In genomic region chr7:16753102-16753931, GRCh38 we compare ENCODE assay signal across 8 cellular contexts. TPM values are rescaled to one million over a fixed set of nuclear protein-coding genes. Genes with fewer than 3 reads are reported as not detected.
DNase-seq lines count a peak whose midpoint lies in the region; ATAC-seq and TF ChIP-seq lines count a peak whose summit lies in the region.

Gene TSPAN13, plus strand, starts transcription at chr7:16753755. Its CDS starts 213 bp downstream, at chr7:16753968.

- peak within 1 kb of the TSS; percentile 72 to 91 for H3K4me3 Mint-ChIP-seq in H9

- WGBS in H9 (ENCODE audit: extremely low coverage, insufficient read length, low lambda C conversion rate), result no CpG with 5 or more reads among the region's 48 CpGs
- WGBS in SK-N-SH (ENCODE audit: low lambda C conversion rate), result 8% methylated on average over 32 of the region's 48 CpGs
- WGBS in heart left ventricle, 4 donors, result 4 to 12% (median 5%) methylated on average over 16 to 48 of the region's 48 CpGs
- 3 to 5% (median 4%) methylated on average over 29 to 48 of the region's 48 CpGs for WGBS in ovary, 3 donors
- WGBS in tibial nerve, 2 donors, result 5 to 9% methylated on average over 20 to 37 of the region's 48 CpGs

- no peak within 1 kb of the TSS; a peak in 3 of 7 replicates for H3K27ac Mint-ChIP-seq in H9

- H2BK15ac ChIP-seq in H9 (ENCODE audit: low read depth, low read length), result no peak within 1 kb of the TSS

- no peak within 1 kb of the TSS for H3K56ac ChIP-seq in H9 (ENCODE audit: insufficient read length, low read depth, low read length)

- H3K4me1 ChIP-seq in H9 (ENCODE audit: insufficient read depth, low read length) (no peaks in the 10 kb centered on the region), SK-N-SH (ENCODE audit: control insufficient read depth in 1 of 2, insufficient read depth in 2 of 2, low read depth in 1 of 2, low read length in 1 of 2) (peaks cover 0 to 14% of the 10 kb centered on the region in 2 experiments; a peak in 2 of 4 replicates), heart left ventricle (peaks cover 0 to 21% (median 5%) of the 10 kb centered on the region in 12 donors), ovary (ENCODE audit: insufficient read depth) (peaks cover 4% of the 10 kb centered on the region), tibial nerve (peaks cover 0 to 21% (median 4%) of the 10 kb centered on the region in 4 donors)

- no peaks in the 10 kb centered on the region for H3K9me2 ChIP-seq in SK-N-SH

- H3K27me3 Mint-ChIP-seq in H9 (ENCODE audit: low read depth), result peaks cover 16% of the 10 kb centered on the region

- no peak within 1 kb of the TSS for H2BK12ac ChIP-seq in H9 (ENCODE audit: insufficient read length, low read depth, low read length)

- H3K79me2 ChIP-seq in H9 (ENCODE audit: insufficient read depth, low read length), result no peaks in the 10 kb centered on the region
- H3K79me2 ChIP-seq in SK-N-SH (ENCODE audit: insufficient read depth), result no peaks in the 10 kb centered on the region

- no peaks in the 10 kb centered on the region for H3K79me1 ChIP-seq in H9 (ENCODE audit: insufficient read depth, low read depth, low read length, poor library complexity, severe bottlenecking)

- no peak within 1 kb of the TSS for H4K8ac ChIP-seq in H9 (replicated peaks; ENCODE audit: insufficient read length, low read depth, low read length)

- intact Hi-C loops in heart left ventricle (cut with DNase I) (no loop called here), ovary (cut with DNase I) (no loop called here)

- H3K9me3 Mint-ChIP-seq in H9, result no peaks in the 10 kb centered on the region

- POLR2A ChIA-PET in SK-N-SH (lab: Yijun Ruan, JAX), result no interaction called here

- peak within 1 kb of the TSS; percentile 68 for H3K4me2 ChIP-seq in H9 (ENCODE audit: insufficient read depth, insufficient read length, low read length)
- H3K4me2 ChIP-seq in SK-N-SH, result peak within 1 kb of the TSS; percentile 90

- no peaks in the 10 kb centered on the region for H3K27me3 ChIP-seq in H9 (ENCODE audit: insufficient read depth, low read length)
- no peaks in the 10 kb centered on the region for H3K27me3 ChIP-seq in SK-N-SH (ENCODE audit: insufficient read depth)
- no peaks in the 10 kb centered on the region for H3K27me3 ChIP-seq in heart left ventricle
- no peaks in the 10 kb centered on the region for H3K27me3 ChIP-seq in ovary
- peaks cover 0 to 21% of the 10 kb centered on the region in 2 donors for H3K27me3 ChIP-seq in tibial nerve

- no peak within 1 kb of the TSS for H2BK5ac ChIP-seq in H9 (ENCODE audit: insufficient read length, low read length)

- no peak for TF ChIP-seq EP300 in SK-N-SH (IDR thresholded peaks at IDR 0.05; ENCODE audit: borderline replicate concordance in 1 of 2, low read depth in 1 of 2, low read length in 1 of 2)
- no peak for TF ChIP-seq EP300 in ovary (IDR thresholded peaks at IDR 0.05)
- no peak for TF ChIP-seq EP300 in tibial nerve (IDR thresholded peaks at IDR 0.05)

- CTCF ChIA-PET in SK-N-SH (lab: Yijun Ruan, JAX), result interaction anchor here (0.6 to 1.6 kb wide), 3 partner anchors 8 to 59 kb away, joined by 3 to 6 read pairs (median 3); no protein-coding TSS in a partner anchor

- H3K23me2 ChIP-seq in H9 (ENCODE audit: insufficient read length, low read depth, low read length, poor library complexity, severe bottlenecking), result peaks cover 14% of the 10 kb centered on the region

- no peak within 1 kb of the TSS for H3T11ph ChIP-seq in H9 (ENCODE audit: low read length)

- no peak within 1 kb of the TSS for H2BK120ac ChIP-seq in H9 (ENCODE audit: low read depth, low read length, poor library complexity, severe bottlenecking)

- H3K9ac ChIP-seq in H9 (ENCODE audit: extremely low read depth, insufficient read length, low read length) (peak within 1 kb of the TSS; percentile 37), SK-N-SH (peak within 1 kb of the TSS; percentile 16; the same call in 1 of the 2 replicates)

- H2AFZ ChIP-seq in H9 (ENCODE audit: low read length) (peak within 1 kb of the TSS; percentile 9), SK-N-SH (ENCODE audit: low read depth) (peak within 1 kb of the TSS; percentile 79)

- H4K20me1 ChIP-seq in H9 (ENCODE audit: control insufficient read depth, insufficient read depth, insufficient read length) (no peaks in the 10 kb centered on the region), SK-N-SH (ENCODE audit: insufficient read depth) (no peaks in the 10 kb centered on the region)

- H3K23ac ChIP-seq in H9 (ENCODE audit: insufficient read length, low read depth, low read length), result no peak within 1 kb of the TSS

- TF ChIP-seq RAD21 in SK-N-SH (IDR thresholded peaks at IDR 0.05; ENCODE audit: low read length), result no peak

- peaks cover 5% of the 10 kb centered on the region for H3F3A ChIP-seq in SK-N-SH (replicated peaks; ENCODE audit: insufficient read depth)

- TF ChIP-seq CTCF in H9 (conservative IDR thresholded peaks at IDR 0.05) (no peak), SK-N-SH (IDR thresholded peaks at IDR 0.05) (no peak), heart left ventricle (IDR thresholded peaks at IDR 0.05) (no peak), ovary (IDR thresholded peaks at IDR 0.05) (no peak), tibial nerve (IDR thresholded peaks at IDR 0.05) (no peak)

- no peak within 1 kb of the TSS for H3K18ac ChIP-seq in H9 (ENCODE audit: insufficient read length, low read depth, low read length)

- peak within 1 kb of the TSS; percentile 30; the same call in 1 of the 2 replicates for H3K14ac ChIP-seq in H9 (ENCODE audit: insufficient read depth, low read length)

- TF ChIP-seq POLR2A in heart left ventricle (IDR thresholded peaks at IDR 0.05) (peak in 1 of 2 donors; percentile 77), ovary (IDR thresholded peaks at IDR 0.05) (no peak), tibial nerve (IDR thresholded peaks at IDR 0.05) (peak in 1 of 2 donors; percentile 53)

- H3K9me3 ChIP-seq in H9 (ENCODE audit: control insufficient read depth, low read depth, low read length) (no peaks in the 10 kb centered on the region), SK-N-SH (no peaks in the 10 kb centered on the region), heart left ventricle (no peaks in the 10 kb centered on the region), ovary (no peaks in the 10 kb centered on the region), tibial nerve (no peaks in the 10 kb centered on the region)

- peak; percentile 85 to 97 (median 94) for ATAC-seq in heart left ventricle

- peak; percentile 93 for DNase-seq in D341Med (ENCODE audit: low spot score)
- peak; percentile 97 for DNase-seq in H9
- peak; percentile 93 for DNase-seq in NCI-H1092 treated with DMSO at 0.1 percent for 48 hours (lab: John Stamatoyannopoulos, UW)
- DNase-seq in SK-N-SH, result peak; percentile 93
- peak; percentile 59 for DNase-seq in amniotic epithelial cell (ENCODE audit: low read depth)
- peak; percentile 73 to 90 (median 85) for DNase-seq in heart left ventricle
- peak; percentile 51 to 76 (median 54) for DNase-seq in ovary
- DNase-seq in tibial nerve (ENCODE audit: low spot score in 2 of 2), result peak in 1 of 2 donors; percentile 13

- peaks cover 20 to 21% of the 10 kb centered on the region in 2 experiments for H3K4me1 Mint-ChIP-seq in H9

- H3K27ac ChIP-seq in H9 (ENCODE audit: insufficient read length, low read depth, low read length) (no peak within 1 kb of the TSS), SK-N-SH (ENCODE audit: low read depth in 2 of 2, low read length in 1 of 2) (no peak within 1 kb of the TSS; a peak in 1 of 4 replicates), heart left ventricle (peak within 1 kb of the TSS; percentile 9 to 82 (median 69)), ovary (no peak within 1 kb of the TSS), tibial nerve (peak within 1 kb of the TSS in 2 of 4 donors; percentile 64 to 72)

- H3K4ac ChIP-seq in H9 (ENCODE audit: low read depth, low read length), result no peak within 1 kb of the TSS

- no peak within 1 kb of the TSS for H2BK20ac ChIP-seq in H9 (ENCODE audit: low read depth, low read length, poor library complexity, severe bottlenecking)

- no peak within 1 kb of the TSS for H2AK5ac ChIP-seq in H9 (ENCODE audit: insufficient read length, low read length)

- H3K36me3 ChIP-seq in SK-N-SH (replicated peaks in 1 of 2; ENCODE audit: control insufficient read depth in 1 of 2, insufficient read depth in 2 of 2, low read length in 1 of 2), result no peaks in the 10 kb centered on the region
- H3K36me3 ChIP-seq in heart left ventricle, result no peaks in the 10 kb centered on the region
- H3K36me3 ChIP-seq in ovary, result no peaks in the 10 kb centered on the region
- H3K36me3 ChIP-seq in tibial nerve, result no peaks in the 10 kb centered on the region

- H3K4me3 ChIP-seq in SK-N-SH (ENCODE audit: low read depth in 2 of 2, low read length in 1 of 2) (peak within 1 kb of the TSS; percentile 68 to 71), heart left ventricle (peak within 1 kb of the TSS; percentile 70 to 92 (median 76)), ovary (peak within 1 kb of the TSS; percentile 43), tibial nerve (peak within 1 kb of the TSS; percentile 46 to 75 (median 72))

- no peak within 1 kb of the TSS for H4K91ac ChIP-seq in H9 (ENCODE audit: insufficient read length, low read depth, low read length)

- H3K36me3 Mint-ChIP-seq in H9 (ENCODE audit: insufficient read depth in 1 of 3, low read depth in 3 of 3), result no peaks in the 10 kb centered on the region; a peak in 1 of 7 replicates

- no peak within 1 kb of the TSS for H4K5ac ChIP-seq in H9 (ENCODE audit: insufficient read length, low read depth, low read length)

TF ChIP-seq in SK-N-SH, 30 proteins besides CTCF, POLR2A, EP300 and RAD21:
- peak; percentile 32; the same call in 1 of the 2 replicates for TF ChIP-seq MXI1 (IDR thresholded peaks at IDR 0.05; ENCODE audit: low read depth, low read length)
- no peak for TF ChIP-seq EZH2phosphoT487 (IDR thresholded peaks at IDR 0.05; ENCODE audit: borderline replicate concordance, low read depth)

RNA-seq across cellular contexts. Expression of gene TSPAN13, which starts in this region (rescaled TPM):
- total RNA-seq in H9 (2021) (16.4 and 18.7 TPM in 2 replicates), heart left ventricle (10 to 100 TPM in 7 of 9 donors, 1 to 10 TPM in 2; 7.4 to 24.7 (median 12.0) TPM), ovary (10 to 100 TPM in 1 of 7 donors, 1 to 10 TPM in 5, under 1 TPM in 1; 0.72 to 23.4 (median 3.7) TPM), tibial nerve (10 to 100 TPM in 1 of 4 donors, 1 to 10 TPM in 3; 6.9 to 11.7 (median 9.0) TPM)
- polyA plus RNA-seq in SK-N-SH (2012; rRNA removed) (0.26 and 0.42 TPM in 2 replicates), heart left ventricle (10 to 100 TPM; 16.9 to 39.5 TPM), ovary (1 to 10 TPM; 4.2 to 8.1 TPM)
- 0.71 and 0.77 TPM in 2 replicates for polyA plus RNA-seq in SK-N-SH (2012; cell fraction: cytosol; rRNA removed)
- polyA plus RNA-seq in SK-N-SH (2012; cell fraction: nucleus; rRNA removed), result 0.12 and 0.37 TPM in 2 replicates

Comparison
In these comparisons a context has a peak if more than half of its experiments do, and no peak if none do; other contexts are left out.
1. Peak in DNase-seq, H3K4me3 ChIP-seq, H3K9ac ChIP-seq and H3K4me2 ChIP-seq in SK-N-SH; RNA of the gene not detected or under 1 TPM.
2. H3K27ac ChIP-seq: peak in heart left ventricle (12 of 12); none in H9 (single experiment), SK-N-SH (0 of 2) and ovary (0 of 2).
3. Peak in every context shown above with its lines, with median percentiles within 50 percentile points of each other: H3K4me3 ChIP-seq.